In the genomic region with DNA sequence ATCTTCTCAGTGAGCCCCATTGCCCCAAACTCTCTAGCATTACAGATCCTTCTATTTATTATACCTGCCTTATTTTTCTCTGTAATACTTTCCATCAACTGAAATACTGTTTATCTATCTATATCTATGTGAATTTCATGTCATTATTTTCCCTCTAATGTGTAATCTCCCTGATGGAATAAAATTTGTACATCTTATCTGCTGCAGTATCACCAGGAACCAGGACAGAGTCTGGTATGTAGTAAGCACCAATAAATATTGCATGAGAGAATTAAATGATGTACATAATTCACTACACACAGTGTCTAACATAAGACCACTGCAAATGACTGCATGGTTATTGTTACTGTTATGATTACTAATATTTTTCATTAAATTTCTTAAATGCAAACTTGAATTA, we compare ENCODE assay signal across 34 cellular contexts.
"Had no signal": no experiment of that assay in that cellular context is flagged by ENCODE, and none has a peak within 500 bp of the region (broad histone marks: within the 10 kb centered on the region; RNA-seq: fewer than 3 reads in every experiment).

No MANE protein-coding gene starts in this region.

- H3K4me3 ChIP-seq: MG63 had no signal

- DNase-seq: Karpas-422, Kasumi-1, MG63, MM.1S, MV-4-11, NCI-H1048, NCI-H1092, NCI-H1092 treated with DMSO at 0.1 percent for 48 hours, NCI-H1105, NCI-H1105 treated with DMSO at 0.1 percent for 48 hours, NCI-H1417, NCI-H1417 treated with DMSO at 0.1 percent for 48 hours, NCI-H1436, NCI-H1436 treated with DMSO at 0.1 percent for 48 hours, NCI-H146, NCI-H1694, NCI-H1694 treated with DMSO at 0.1 percent for 48 hours, NCI-H187, NCI-H187 treated with DMSO at 0.1 percent for 48 hours, NCI-H1930, NCI-H2029, NCI-H2029 treated with DMSO at 0.1 percent for 48 hours, NCI-H2081, NCI-H2081 treated with DMSO at 0.1 percent for 48 hours, NCI-H2107, NCI-H2171, NCI-H2171 treated with DMSO at 0.1 percent for 48 hours, NCI-H2227 treated with DMSO at 0.1 percent for 48 hours, NCI-H226, NCI-H345, NCI-H446, NCI-H446 treated with DMSO at 0.1 percent for 48 hours, NCI-H510A had no signal

- H3K9ac ChIP-seq: KMS-11 had no signal

- H3K27ac ChIP-seq: KMS-11 had no signal

- H3K4me2 ChIP-seq: KMS-11 had no signal

- H3K9me3 ChIP-seq: MG63 had no signal

- H3K27me3 ChIP-seq: MG63 had no signal

- H3K36me3 ChIP-seq: MG63 had no signal
